16 cellular contexts compared by ENCODE assay signal in genomic region chr17:80836971-80837481, GRCh38.
DNase-seq lines count a peak whose midpoint lies in the region; ATAC-seq and TF ChIP-seq lines count a peak whose summit lies in the region.
"Had no signal": no experiment of that assay in that cellular context is flagged by ENCODE, and none has a peak within 500 bp of the region (broad histone marks: within the 10 kb centered on the region; RNA-seq: fewer than 3 reads in every experiment).

No MANE protein-coding gene starts in this region.

- peaks cover 15% of the 10 kb centered on the region for H3K27me3 Mint-ChIP-seq in glutamatergic neuron (ENCODE audit: unreplicated experiment)
- H3K27me3 Mint-ChIP-seq: B cell had no signal

- WGBS in right cardiac atrium = 96% methylated on average over 16 of the region's 16 CpGs
- 95 to 96% methylated on average over 16 of the region's 16 CpGs for WGBS in aorta, 2 donors

- no peaks in the 10 kb centered on the region for H3K36me3 ChIP-seq in aorta (ENCODE audit: control insufficient read depth in 1 of 2, insufficient read depth in 2 of 2, low read length in 1 of 2)

- no peak overlapping the region for H3K4me3 ChIP-seq in right cardiac atrium (ENCODE audit: low read length)
- no peak overlapping the region for H3K4me3 ChIP-seq in aorta (ENCODE audit: low read length in 2 of 2)
- H3K4me3 ChIP-seq: thoracic aorta had no signal

- peak overlapping the region; percentile 80 for H3K27ac Mint-ChIP-seq in glutamatergic neuron (ENCODE audit: unreplicated experiment)

- ATAC-seq in right cardiac atrium = no peak
- ATAC-seq in Right ventricle myocardium superior (ENCODE audit: poor library complexity) = no peak
- no peak for ATAC-seq in aorta (ENCODE audit: low FRiP score)
- ATAC-seq in GM18520 (IDR thresholded peaks at IDR 0.05; ENCODE audit: unreplicated experiment) = no peak
- ATAC-seq: HCT116 had no signal

- H3K9me3 ChIP-seq in right cardiac atrium (ENCODE audit: control insufficient read depth, low read length) (no peaks in the 10 kb centered on the region), aorta (ENCODE audit: control insufficient read depth, low read length) (no peaks in the 10 kb centered on the region)
- H3K9me3 ChIP-seq: thoracic aorta had no signal

- intact Hi-C loops in right cardiac atrium (cut with DNase I) = no loop called here
- intact Hi-C loops in Right ventricle myocardium superior (cut with DNase I) = no loop called here
- intact Hi-C loops in aorta (cut with DNase I) = no loop called here

- peaks cover 59% of the 10 kb centered on the region for H3K4me1 Mint-ChIP-seq in glutamatergic neuron (ENCODE audit: low read depth, unreplicated experiment)

- no peaks in the 10 kb centered on the region for H3K4me1 ChIP-seq in right cardiac atrium (ENCODE audit: control insufficient read depth, insufficient read depth, low read length)
- H3K4me1 ChIP-seq in aorta (ENCODE audit: control insufficient read depth in 1 of 2, insufficient read depth in 2 of 2, low read length in 2 of 2) = no peaks in the 10 kb centered on the region

- TF ChIP-seq CTCF in glutamatergic neuron (IDR thresholded peaks at IDR 0.05; ENCODE audit: partially characterized antibody, unreplicated experiment) = no peak

- H3K27ac ChIP-seq in right cardiac atrium (ENCODE audit: low read length) = no peak overlapping the region
- no peak overlapping the region for H3K27ac ChIP-seq in aorta (ENCODE audit: low read depth in 1 of 2, low read length in 2 of 2)
- H3K27ac ChIP-seq: epithelial cell of prostate, KMS-11, thoracic aorta had no signal

- H3K27me3 ChIP-seq in right cardiac atrium (ENCODE audit: control insufficient read depth, insufficient read depth) (no peaks in the 10 kb centered on the region), aorta (ENCODE audit: control insufficient read depth in 1 of 2, insufficient read depth in 2 of 2, low read length in 1 of 2) (no peaks in the 10 kb centered on the region)

- DNase-seq in right cardiac atrium (peak in 2 of 3 donors; percentile 35 to 45), Right ventricle myocardium superior (no peak), SHP77 (lab: John Stamatoyannopoulos, UW) (peak; percentile 85 to 91), glutamatergic neuron (peak; percentile 53), aorta (peak; percentile 29 to 65), globus pallidus (ENCODE audit: low spot score) (no peak), NCI-H1694 (lab: John Stamatoyannopoulos, UW) (no peak)
- DNase-seq: activated naive CD4-positive, alpha-beta T cell treated with anti-CD3 and anti-CD28 coated beads, Interleukin-2, amount 50 U/mL, for 16 hours; NCI-H1694 treated with DMSO at 0.1 percent for 48 hours; NCI-H510A treated with DMSO at 0.1 percent for 48 hours had no signal

- H3K36me3 Mint-ChIP-seq in glutamatergic neuron (ENCODE audit: unreplicated experiment) = no peaks in the 10 kb centered on the region

- H3K9me3 Mint-ChIP-seq in glutamatergic neuron (ENCODE audit: unreplicated experiment) = peaks cover 13% of the 10 kb centered on the region

- peak overlapping the region; percentile 28 for H3K4me3 Mint-ChIP-seq in glutamatergic neuron (ENCODE audit: unreplicated experiment)
- H3K4me3 Mint-ChIP-seq: B cell had no signal

Comparison
In these comparisons a context has a peak if more than half of its experiments do, and no peak if none do; other contexts are left out.
1. DNase-seq: peak in right cardiac atrium (2 of 3), SHP77 (2 of 2), glutamatergic neuron (single experiment) and aorta (2 of 2); none in Right ventricle myocardium superior (single experiment), globus pallidus (single experiment) and NCI-H1694 (single experiment).